20 cellular contexts compared by ENCODE assay signal in genomic region chr2:109330056-109330455, GRCh38.
DNase-seq lines count a peak whose midpoint lies in the region; ATAC-seq and TF ChIP-seq lines count a peak whose summit lies in the region.
"Had no signal": no experiment of that assay in that cellular context is flagged by ENCODE, and none has a peak within 500 bp of the region (broad histone marks: within the 10 kb centered on the region; RNA-seq: fewer than 3 reads in every experiment).

No MANE protein-coding gene starts in this region.

- DNase-seq in AG04449 (ENCODE audit: low read depth, low spot score), result peak; percentile 78
- DNase-seq in HCEC 1CT, result peak; percentile 79
- DNase-seq in astrocyte of the spinal cord (ENCODE audit: low read depth, low spot score), result peak; percentile 67
- DNase-seq in glomerular visceral epithelial cell (ENCODE audit: extremely low spot score), result peak; percentile 16
- DNase-seq in NCI-H82 (lab: John Stamatoyannopoulos, UW), result no peak
- DNase-seq in BE2C, result no peak
- DNase-seq in kidney tubule cell (ENCODE audit: low spot score), result no peak
- DNase-seq: ACHN; activated CD4-positive, alpha-beta T cell treated with anti-CD3 and anti-CD28 coated beads, Interleukin-2, amount 50 U/mL, for 1 hour; activated CD8-positive, alpha-beta memory T cell treated with anti-CD3 and anti-CD28 coated beads, Interleukin-2, amount 50 U/mL, for 48 hours; activated gamma-delta T cell treated with Interleukin-2 at 50 U/mL for 16 hours; cortex of kidney; DMS79 treated with DMSO at 0.1 percent for 48 hours; Kasumi-1; left colon; NCI-H510A treated with DMSO at 0.1 percent for 48 hours; SHP77 treated with DMSO at 0.1 percent for 48 hours; stimulated activated CD4-positive, alpha-beta T cell treated with anti-CD3 and anti-CD28 coated beads, Interleukin-15, amount 100 ng/mL, for 24 hours had no signal

- no peaks in the 10 kb centered on the region for H3K4me1 ChIP-seq in BE2C

- TF ChIP-seq CTCF in AG04449 (IDR thresholded peaks at IDR 0.05; ENCODE audit: insufficient read depth, low read length, missing control alignments) (no peak), astrocyte of the spinal cord (IDR thresholded peaks at IDR 0.05; ENCODE audit: low read depth, low read length) (no peak), BE2C (IDR thresholded peaks at IDR 0.05; ENCODE audit: low read depth, low read length) (no peak)

- H3K4me3 ChIP-seq in AG04449 (ENCODE audit: low read depth, low read length), result no peak overlapping the region
- no peak overlapping the region for H3K4me3 ChIP-seq in astrocyte of the spinal cord (ENCODE audit: low read depth, low read length)
- no peak overlapping the region for H3K4me3 ChIP-seq in BE2C (ENCODE audit: low read depth, low read length)
- H3K4me3 ChIP-seq: gastroesophageal sphincter had no signal

- CTCF ChIA-PET in AG04449 (lab: Yijun Ruan, JAX), result no interaction called here

- ATAC-seq in GM19397 (IDR thresholded peaks at IDR 0.05; ENCODE audit: unreplicated experiment), result no peak
- ATAC-seq: gastroesophageal sphincter, left colon had no signal

- no peaks in the 10 kb centered on the region for H3K9me3 ChIP-seq in BE2C
- H3K9me3 ChIP-seq: gastroesophageal sphincter had no signal

- no peaks in the 10 kb centered on the region for H3K36me3 ChIP-seq in BE2C
- H3K36me3 ChIP-seq: gastroesophageal sphincter had no signal

- H3K27me3 ChIP-seq in BE2C, result no peaks in the 10 kb centered on the region
- H3K27me3 ChIP-seq: gastroesophageal sphincter had no signal

- in situ Hi-C loops in astrocyte of the spinal cord (cut with HindIII; ENCODE audit: low sequenced_read_pairs), result no loop called here

- POLR2A ChIA-PET in AG04449 (lab: Yijun Ruan, JAX), result no interaction called here

Comparison
In these comparisons a context has a peak if more than half of its experiments do, and no peak if none do; other contexts are left out.
1. DNase-seq: peak in AG04449 (single experiment), HCEC 1CT (single experiment), astrocyte of the spinal cord (single experiment) and glomerular visceral epithelial cell (single experiment); none in NCI-H82 (single experiment), BE2C (single experiment) and kidney tubule cell (single experiment).